1 cellular context compared by ENCODE assay signal in the genomic region with DNA sequence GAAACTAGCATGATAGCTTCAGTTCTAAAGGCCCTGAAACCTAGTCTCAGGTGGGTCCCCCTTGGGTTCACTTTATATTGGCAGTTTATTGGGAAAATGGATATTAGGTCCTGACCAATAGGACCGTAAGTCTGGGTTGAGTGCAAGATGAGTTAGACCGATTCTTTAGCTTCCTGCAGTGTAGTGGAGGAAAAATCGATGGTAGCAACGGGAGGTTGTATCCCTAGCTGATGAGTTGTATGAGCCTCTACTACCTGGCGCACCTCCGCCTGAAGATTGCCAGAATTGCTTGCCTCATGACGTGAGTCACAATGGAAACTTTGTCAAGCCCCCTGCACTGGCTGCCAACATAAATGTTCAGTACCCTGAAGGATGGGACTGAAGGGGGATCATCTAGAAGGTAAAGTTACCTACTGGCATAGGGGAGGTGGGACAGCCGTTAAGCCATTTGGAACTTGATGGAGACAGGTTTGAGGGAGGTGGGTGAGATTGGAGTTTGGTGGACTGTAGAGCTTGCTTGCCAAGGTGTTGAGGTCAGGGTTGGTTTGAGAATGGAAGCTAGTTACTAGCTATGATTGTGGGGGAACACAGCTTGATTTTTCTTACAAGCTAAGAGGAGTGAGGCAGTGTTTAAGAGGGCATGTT.
TF ChIP-seq lines count a peak whose summit lies in the region.

No MANE protein-coding gene starts in this region.

TF ChIP-seq in HepG2, 621 proteins besides CTCF, POLR2A, EP300 and RAD21 (continued from another document and continues in another):
- TF ChIP-seq, protein P1, sequence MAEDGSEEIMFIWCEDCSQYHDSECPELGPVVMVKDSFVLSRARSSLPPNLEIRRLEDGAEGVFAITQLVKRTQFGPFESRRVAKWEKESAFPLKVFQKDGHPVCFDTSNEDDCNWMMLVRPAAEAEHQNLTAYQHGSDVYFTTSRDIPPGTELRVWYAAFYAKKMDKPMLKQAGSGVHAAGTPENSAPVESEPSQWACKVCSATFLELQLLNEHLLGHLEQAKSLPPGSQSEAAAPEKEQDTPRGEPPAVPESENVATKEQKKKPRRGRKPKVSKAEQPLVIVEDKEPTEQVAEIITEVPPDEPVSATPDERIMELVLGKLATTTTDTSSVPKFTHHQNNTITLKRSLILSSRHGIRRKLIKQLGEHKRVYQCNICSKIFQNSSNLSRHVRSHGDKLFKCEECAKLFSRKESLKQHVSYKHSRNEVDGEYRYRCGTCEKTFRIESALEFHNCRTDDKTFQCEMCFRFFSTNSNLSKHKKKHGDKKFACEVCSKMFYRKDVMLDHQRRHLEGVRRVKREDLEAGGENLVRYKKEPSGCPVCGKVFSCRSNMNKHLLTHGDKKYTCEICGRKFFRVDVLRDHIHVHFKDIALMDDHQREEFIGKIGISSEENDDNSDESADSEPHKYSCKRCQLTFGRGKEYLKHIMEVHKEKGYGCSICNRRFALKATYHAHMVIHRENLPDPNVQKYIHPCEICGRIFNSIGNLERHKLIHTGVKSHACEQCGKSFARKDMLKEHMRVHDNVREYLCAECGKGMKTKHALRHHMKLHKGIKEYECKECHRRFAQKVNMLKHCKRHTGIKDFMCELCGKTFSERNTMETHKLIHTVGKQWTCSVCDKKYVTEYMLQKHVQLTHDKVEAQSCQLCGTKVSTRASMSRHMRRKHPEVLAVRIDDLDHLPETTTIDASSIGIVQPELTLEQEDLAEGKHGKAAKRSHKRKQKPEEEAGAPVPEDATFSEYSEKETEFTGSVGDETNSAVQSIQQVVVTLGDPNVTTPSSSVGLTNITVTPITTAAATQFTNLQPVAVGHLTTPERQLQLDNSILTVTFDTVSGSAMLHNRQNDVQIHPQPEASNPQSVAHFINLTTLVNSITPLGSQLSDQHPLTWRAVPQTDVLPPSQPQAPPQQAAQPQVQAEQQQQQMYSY (CRISPR knock-in tag; IDR thresholded peaks at IDR 0.05): 0 out of 2 replicates have a peak, but pooled peaks have one; percentile 30
- TF ChIP-seq YEATS2 (CRISPR knock-in tag; IDR thresholded peaks at IDR 0.05; ENCODE audit: borderline replicate concordance) (no peak; the same call in 1 of the 2 replicates), HES4 (CRISPR knock-in tag; IDR thresholded peaks at IDR 0.05; ENCODE audit: borderline replicate concordance) (no peak), FOXM1 (CRISPR knock-in tag; IDR thresholded peaks at IDR 0.05) (no peak; the same call in 1 of the 2 replicates), REPIN1 (CRISPR knock-in tag; IDR thresholded peaks at IDR 0.05; ENCODE audit: borderline replicate concordance, low read depth) (no peak), MED8 (CRISPR knock-in tag; IDR thresholded peaks at IDR 0.05; ENCODE audit: insufficient replicate concordance) (no peak), PRPF4 (IDR thresholded peaks at IDR 0.05; ENCODE audit: low read depth, low read length, poor library complexity, severe bottlenecking) (no peak), MED13 (CRISPR knock-in tag; IDR thresholded peaks at IDR 0.05) (no peak), SALL2 (CRISPR knock-in tag; IDR thresholded peaks at IDR 0.05) (peak; percentile 12; the same call in 1 of the 2 replicates), NR2F1 (CRISPR knock-in tag; IDR thresholded peaks at IDR 0.05) (peak in 1 of 2 experiments; percentile 10; a peak in 1 of 4 replicates), ZSCAN21 (CRISPR knock-in tag; IDR thresholded peaks at IDR 0.05; ENCODE audit: borderline replicate concordance) (no peak), XBP1 (CRISPR knock-in tag; IDR thresholded peaks at IDR 0.05) (no peak), CBX2 (IDR thresholded peaks at IDR 0.05; ENCODE audit: low read depth, low read length) (no peak), CBX2 (CRISPR knock-in tag; IDR thresholded peaks at IDR 0.05; ENCODE audit: low read depth) (no peak), GATAD1 (CRISPR knock-in tag; IDR thresholded peaks at IDR 0.05) (no peak), ZNF350 (CRISPR knock-in tag; IDR thresholded peaks at IDR 0.05; ENCODE audit: borderline replicate concordance, low read depth) (no peak), NFYB (CRISPR knock-in tag; IDR thresholded peaks at IDR 0.05) (no peak), THYN1 (CRISPR knock-in tag; IDR thresholded peaks at IDR 0.05; ENCODE audit: borderline replicate concordance, low read depth) (no peak), RELA (CRISPR knock-in tag; IDR thresholded peaks at IDR 0.05) (no peak), CHCHD3 (CRISPR knock-in tag; IDR thresholded peaks at IDR 0.05) (no peak; the same call in 1 of the 2 replicates), SNAPC2 (CRISPR knock-in tag; IDR thresholded peaks at IDR 0.05) (no peak), CEBPB (IDR thresholded peaks at IDR 0.05; ENCODE audit: borderline replicate concordance, low read depth, low read length) (no peak), SMYD3 (CRISPR knock-in tag; IDR thresholded peaks at IDR 0.05) (no peak), ADNP (CRISPR knock-in tag; IDR thresholded peaks at IDR 0.05) (no peak), MXI1 (IDR thresholded peaks at IDR 0.05; ENCODE audit: borderline replicate concordance, low read depth, low read length) (no peak), NFE2L1 (CRISPR knock-in tag; IDR thresholded peaks at IDR 0.05; ENCODE audit: borderline replicate concordance) (no peak), KAT2B (IDR thresholded peaks at IDR 0.05; ENCODE audit: borderline replicate concordance, low read depth, low read length) (no peak)
- TF ChIP-seq, protein P2, sequence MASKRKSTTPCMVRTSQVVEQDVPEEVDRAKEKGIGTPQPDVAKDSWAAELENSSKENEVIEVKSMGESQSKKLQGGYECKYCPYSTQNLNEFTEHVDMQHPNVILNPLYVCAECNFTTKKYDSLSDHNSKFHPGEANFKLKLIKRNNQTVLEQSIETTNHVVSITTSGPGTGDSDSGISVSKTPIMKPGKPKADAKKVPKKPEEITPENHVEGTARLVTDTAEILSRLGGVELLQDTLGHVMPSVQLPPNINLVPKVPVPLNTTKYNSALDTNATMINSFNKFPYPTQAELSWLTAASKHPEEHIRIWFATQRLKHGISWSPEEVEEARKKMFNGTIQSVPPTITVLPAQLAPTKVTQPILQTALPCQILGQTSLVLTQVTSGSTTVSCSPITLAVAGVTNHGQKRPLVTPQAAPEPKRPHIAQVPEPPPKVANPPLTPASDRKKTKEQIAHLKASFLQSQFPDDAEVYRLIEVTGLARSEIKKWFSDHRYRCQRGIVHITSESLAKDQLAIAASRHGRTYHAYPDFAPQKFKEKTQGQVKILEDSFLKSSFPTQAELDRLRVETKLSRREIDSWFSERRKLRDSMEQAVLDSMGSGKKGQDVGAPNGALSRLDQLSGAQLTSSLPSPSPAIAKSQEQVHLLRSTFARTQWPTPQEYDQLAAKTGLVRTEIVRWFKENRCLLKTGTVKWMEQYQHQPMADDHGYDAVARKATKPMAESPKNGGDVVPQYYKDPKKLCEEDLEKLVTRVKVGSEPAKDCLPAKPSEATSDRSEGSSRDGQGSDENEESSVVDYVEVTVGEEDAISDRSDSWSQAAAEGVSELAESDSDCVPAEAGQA (IDR thresholded peaks at IDR 0.05; ENCODE audit: low read depth): no peak
- TF ChIP-seq, protein P2 (CRISPR knock-in tag; IDR thresholded peaks at IDR 0.05; ENCODE audit: borderline replicate concordance): no peak
- TF ChIP-seq, protein P3, sequence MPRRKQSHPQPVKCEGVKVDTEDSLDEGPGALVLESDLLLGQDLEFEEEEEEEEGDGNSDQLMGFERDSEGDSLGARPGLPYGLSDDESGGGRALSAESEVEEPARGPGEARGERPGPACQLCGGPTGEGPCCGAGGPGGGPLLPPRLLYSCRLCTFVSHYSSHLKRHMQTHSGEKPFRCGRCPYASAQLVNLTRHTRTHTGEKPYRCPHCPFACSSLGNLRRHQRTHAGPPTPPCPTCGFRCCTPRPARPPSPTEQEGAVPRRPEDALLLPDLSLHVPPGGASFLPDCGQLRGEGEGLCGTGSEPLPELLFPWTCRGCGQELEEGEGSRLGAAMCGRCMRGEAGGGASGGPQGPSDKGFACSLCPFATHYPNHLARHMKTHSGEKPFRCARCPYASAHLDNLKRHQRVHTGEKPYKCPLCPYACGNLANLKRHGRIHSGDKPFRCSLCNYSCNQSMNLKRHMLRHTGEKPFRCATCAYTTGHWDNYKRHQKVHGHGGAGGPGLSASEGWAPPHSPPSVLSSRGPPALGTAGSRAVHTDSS (CRISPR knock-in tag; conservative IDR thresholded peaks at IDR 0.05): no peak
- TF ChIP-seq, protein P4, sequence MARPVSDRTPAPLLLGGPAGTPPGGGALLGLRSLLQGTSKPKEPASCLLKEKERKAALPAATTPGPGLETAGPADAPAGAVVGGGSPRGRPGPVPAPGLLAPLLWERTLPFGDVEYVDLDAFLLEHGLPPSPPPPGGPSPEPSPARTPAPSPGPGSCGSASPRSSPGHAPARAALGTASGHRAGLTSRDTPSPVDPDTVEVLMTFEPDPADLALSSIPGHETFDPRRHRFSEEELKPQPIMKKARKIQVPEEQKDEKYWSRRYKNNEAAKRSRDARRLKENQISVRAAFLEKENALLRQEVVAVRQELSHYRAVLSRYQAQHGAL (CRISPR knock-in tag; IDR thresholded peaks at IDR 0.05; ENCODE audit: not compliant biosample characterization): no peak
- TF ChIP-seq, protein P5, sequence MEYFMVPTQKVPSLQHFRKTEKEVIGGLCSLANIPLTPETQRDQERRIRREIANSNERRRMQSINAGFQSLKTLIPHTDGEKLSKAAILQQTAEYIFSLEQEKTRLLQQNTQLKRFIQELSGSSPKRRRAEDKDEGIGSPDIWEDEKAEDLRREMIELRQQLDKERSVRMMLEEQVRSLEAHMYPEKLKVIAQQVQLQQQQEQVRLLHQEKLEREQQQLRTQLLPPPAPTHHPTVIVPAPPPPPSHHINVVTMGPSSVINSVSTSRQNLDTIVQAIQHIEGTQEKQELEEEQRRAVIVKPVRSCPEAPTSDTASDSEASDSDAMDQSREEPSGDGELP (IDR thresholded peaks at IDR 0.05; ENCODE audit: borderline replicate concordance, low read depth): no peak
- TF ChIP-seq, protein P6, sequence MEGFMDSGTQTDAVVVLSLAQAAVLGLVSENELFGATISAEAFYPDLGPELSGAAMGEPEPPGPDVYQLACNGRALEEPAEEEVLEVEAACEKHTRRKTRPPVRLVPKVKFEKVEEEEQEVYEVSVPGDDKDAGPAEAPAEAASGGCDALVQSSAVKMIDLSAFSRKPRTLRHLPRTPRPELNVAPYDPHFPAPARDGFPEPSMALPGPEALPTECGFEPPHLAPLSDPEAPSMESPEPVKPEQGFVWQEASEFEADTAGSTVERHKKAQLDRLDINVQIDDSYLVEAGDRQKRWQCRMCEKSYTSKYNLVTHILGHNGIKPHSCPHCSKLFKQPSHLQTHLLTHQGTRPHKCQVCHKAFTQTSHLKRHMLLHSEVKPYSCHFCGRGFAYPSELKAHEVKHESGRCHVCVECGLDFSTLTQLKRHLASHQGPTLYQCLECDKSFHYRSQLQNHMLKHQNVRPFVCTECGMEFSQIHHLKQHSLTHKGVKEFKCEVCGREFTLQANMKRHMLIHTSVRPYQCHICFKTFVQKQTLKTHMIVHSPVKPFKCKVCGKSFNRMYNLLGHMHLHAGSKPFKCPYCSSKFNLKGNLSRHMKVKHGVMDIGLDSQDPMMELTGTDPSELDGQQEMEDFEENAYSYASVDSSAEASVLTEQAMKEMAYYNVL (CRISPR knock-in tag; IDR thresholded peaks at IDR 0.05; ENCODE audit: borderline replicate concordance): no peak
- TF ChIP-seq, protein P7, sequence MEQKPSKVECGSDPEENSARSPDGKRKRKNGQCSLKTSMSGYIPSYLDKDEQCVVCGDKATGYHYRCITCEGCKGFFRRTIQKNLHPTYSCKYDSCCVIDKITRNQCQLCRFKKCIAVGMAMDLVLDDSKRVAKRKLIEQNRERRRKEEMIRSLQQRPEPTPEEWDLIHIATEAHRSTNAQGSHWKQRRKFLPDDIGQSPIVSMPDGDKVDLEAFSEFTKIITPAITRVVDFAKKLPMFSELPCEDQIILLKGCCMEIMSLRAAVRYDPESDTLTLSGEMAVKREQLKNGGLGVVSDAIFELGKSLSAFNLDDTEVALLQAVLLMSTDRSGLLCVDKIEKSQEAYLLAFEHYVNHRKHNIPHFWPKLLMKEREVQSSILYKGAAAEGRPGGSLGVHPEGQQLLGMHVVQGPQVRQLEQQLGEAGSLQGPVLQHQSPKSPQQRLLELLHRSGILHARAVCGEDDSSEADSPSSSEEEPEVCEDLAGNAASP (CRISPR knock-in tag; IDR thresholded peaks at IDR 0.05; ENCODE audit: borderline replicate concordance): no peak
- TF ChIP-seq, protein P8, sequence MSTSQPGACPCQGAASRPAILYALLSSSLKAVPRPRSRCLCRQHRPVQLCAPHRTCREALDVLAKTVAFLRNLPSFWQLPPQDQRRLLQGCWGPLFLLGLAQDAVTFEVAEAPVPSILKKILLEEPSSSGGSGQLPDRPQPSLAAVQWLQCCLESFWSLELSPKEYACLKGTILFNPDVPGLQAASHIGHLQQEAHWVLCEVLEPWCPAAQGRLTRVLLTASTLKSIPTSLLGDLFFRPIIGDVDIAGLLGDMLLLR (CRISPR knock-in tag; IDR thresholded peaks at IDR 0.05): no peak
- TF ChIP-seq, protein P9, sequence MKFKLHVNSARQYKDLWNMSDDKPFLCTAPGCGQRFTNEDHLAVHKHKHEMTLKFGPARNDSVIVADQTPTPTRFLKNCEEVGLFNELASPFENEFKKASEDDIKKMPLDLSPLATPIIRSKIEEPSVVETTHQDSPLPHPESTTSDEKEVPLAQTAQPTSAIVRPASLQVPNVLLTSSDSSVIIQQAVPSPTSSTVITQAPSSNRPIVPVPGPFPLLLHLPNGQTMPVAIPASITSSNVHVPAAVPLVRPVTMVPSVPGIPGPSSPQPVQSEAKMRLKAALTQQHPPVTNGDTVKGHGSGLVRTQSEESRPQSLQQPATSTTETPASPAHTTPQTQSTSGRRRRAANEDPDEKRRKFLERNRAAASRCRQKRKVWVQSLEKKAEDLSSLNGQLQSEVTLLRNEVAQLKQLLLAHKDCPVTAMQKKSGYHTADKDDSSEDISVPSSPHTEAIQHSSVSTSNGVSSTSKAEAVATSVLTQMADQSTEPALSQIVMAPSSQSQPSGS (CRISPR knock-in tag; IDR thresholded peaks at IDR 0.05): peak; percentile 37; the same call in 1 of the 2 replicates
- TF ChIP-seq, protein P10, sequence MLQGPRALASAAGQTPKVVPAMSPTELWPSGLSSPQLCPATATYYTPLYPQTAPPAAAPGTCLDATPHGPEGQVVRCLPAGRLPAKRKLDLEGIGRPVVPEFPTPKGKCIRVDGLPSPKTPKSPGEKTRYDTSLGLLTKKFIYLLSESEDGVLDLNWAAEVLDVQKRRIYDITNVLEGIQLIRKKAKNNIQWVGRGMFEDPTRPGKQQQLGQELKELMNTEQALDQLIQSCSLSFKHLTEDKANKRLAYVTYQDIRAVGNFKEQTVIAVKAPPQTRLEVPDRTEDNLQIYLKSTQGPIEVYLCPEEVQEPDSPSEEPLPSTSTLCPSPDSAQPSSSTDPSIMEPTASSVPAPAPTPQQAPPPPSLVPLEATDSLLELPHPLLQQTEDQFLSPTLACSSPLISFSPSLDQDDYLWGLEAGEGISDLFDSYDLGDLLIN (CRISPR knock-in tag; IDR thresholded peaks at IDR 0.05; ENCODE audit: borderline replicate concordance): no peak
